In the genomic region with DNA sequence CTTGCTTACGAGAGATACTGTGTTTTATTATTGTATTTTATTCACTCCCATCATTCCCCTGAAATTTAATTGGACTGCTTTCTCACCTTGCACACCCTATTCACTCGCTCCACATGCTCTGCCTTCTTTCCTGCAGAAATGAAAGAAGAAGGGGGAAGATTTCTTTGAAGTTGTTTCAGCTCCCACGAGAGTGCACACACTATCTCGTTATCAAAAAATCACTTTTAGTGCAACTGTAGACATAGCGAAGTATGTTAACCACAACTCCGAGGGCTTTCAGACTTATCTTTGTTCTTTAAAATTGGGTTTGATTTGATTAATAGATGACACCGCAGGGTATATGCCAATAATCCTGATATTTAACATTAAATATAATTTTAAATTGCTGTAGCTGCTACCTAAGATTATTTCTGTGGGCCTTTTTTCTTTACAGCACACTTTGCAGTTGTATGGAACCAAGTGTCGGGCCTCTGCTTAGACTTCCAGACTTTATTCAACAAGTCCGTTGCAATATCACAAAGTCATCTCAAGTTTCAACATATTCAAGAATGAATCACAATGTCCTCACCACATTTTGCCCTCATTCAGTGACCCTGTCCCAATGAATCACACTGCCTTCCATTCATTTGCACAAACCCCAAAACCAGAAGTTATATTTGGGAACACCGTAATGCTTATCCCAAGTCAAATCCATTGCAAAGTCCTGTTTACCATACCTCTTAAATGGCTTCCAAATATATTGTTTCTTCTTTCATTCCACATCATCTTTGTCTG, we compare ENCODE assay signal across 15 cellular contexts.
A peak's percentile ranks its signal among the peaks of the same experiment; 100 is the strongest.
DNase-seq lines count a peak whose midpoint lies in the region; ATAC-seq and TF ChIP-seq lines count a peak whose summit lies in the region.
"Had no signal": no experiment of that assay in that cellular context is flagged by ENCODE, and none has a peak within 500 bp of the region (broad histone marks: within the 10 kb centered on the region; RNA-seq: fewer than 3 reads in every experiment).

No MANE protein-coding gene starts in this region.

- ATAC-seq in thoracic aorta (ENCODE audit: insufficient number of reproducible peaks, low FRiP score, low read depth) (peak; percentile 73), HG02870 (IDR thresholded peaks at IDR 0.05; ENCODE audit: unreplicated experiment) (no peak)
- ATAC-seq: natural killer cell treated with Interleukin-12 subunit alpha and Interleukin-12 subunit beta and Interleukin-15 and Interleukin-18, amount 100 ng/mL, for 72 hours had no signal

- H3K4me3 ChIP-seq in SJSA1 (no peak overlapping the region), thoracic aorta (no peak overlapping the region)
- H3K4me3 ChIP-seq: stomach had no signal

- intact Hi-C loops in posterior cingulate gyrus (cut with DNase I), result no loop called here

- no peak for TF ChIP-seq CTCF in thoracic aorta (IDR thresholded peaks at IDR 0.05)

- no peaks in the 10 kb centered on the region for H3K36me3 ChIP-seq in SJSA1
- no peaks in the 10 kb centered on the region for H3K36me3 ChIP-seq in thoracic aorta
- H3K36me3 ChIP-seq: stomach had no signal

- peak; percentile 18 for DNase-seq in NOMO-1 treated with DMSO at 0.1 percent for 48 hours (lab: John Stamatoyannopoulos, UW; ENCODE audit: unreplicated experiment)
- DNase-seq in NOMO-1 treated with dmso at 0.1 percent for 144 hours (lab: John Stamatoyannopoulos, UW; ENCODE audit: unreplicated experiment), result no peak
- peak; percentile 67 to 85 for DNase-seq in SJSA1 (ENCODE audit: low read depth in 1 of 2, low spot score in 2 of 2)
- DNase-seq in fibroblast of peridontal ligament (ENCODE audit: extremely low read depth), result peak; percentile 99
- no peak for DNase-seq in thoracic aorta (ENCODE audit: low spot score)
- DNase-seq in HUDEP-2 (lab: John Stamatoyannopoulos, UW; ENCODE audit: unreplicated experiment in 76 of 76), result no peak
- no peak for DNase-seq in posterior cingulate gyrus
- DNase-seq: activated CD4-positive, CD25-positive, alpha-beta regulatory T cell; immature natural killer cell; NCI-H146; stimulated activated CD4-positive, alpha-beta T cell treated with anti-CD3 and anti-CD28 coated beads, Interleukin-1b, Interleukin-23, amount 100 ng/mL, for 48 hours; stomach had no signal

- H3K27me3 ChIP-seq in SJSA1 (replicated peaks) (no peaks in the 10 kb centered on the region), thoracic aorta (replicated peaks; ENCODE audit: insufficient read depth) (no peaks in the 10 kb centered on the region)
- H3K27me3 ChIP-seq: stomach had no signal

- H3K4me1 ChIP-seq in SJSA1 (replicated peaks) (peaks cover 16% of the 10 kb centered on the region), thoracic aorta (ENCODE audit: control insufficient read depth in 1 of 2, low read depth in 2 of 2) (no peaks in the 10 kb centered on the region)

- H3K27ac ChIP-seq in SJSA1, result peak overlapping the region; percentile 29
- no peak overlapping the region for H3K27ac ChIP-seq in thoracic aorta
- H3K27ac ChIP-seq: 22Rv1, stomach had no signal

- H3K9me3 ChIP-seq in SJSA1 (replicated peaks) (no peaks in the 10 kb centered on the region), thoracic aorta (no peaks in the 10 kb centered on the region)

Comparison
In these comparisons a context has a peak if more than half of its experiments do, and no peak if none do; other contexts are left out.
1. DNase-seq: peak in NOMO-1 treated with DMSO at 0.1 percent for 48 hours (single experiment), SJSA1 (2 of 2) and fibroblast of peridontal ligament (single experiment); none in NOMO-1 treated with dmso at 0.1 percent for 144 hours (single experiment), thoracic aorta (single experiment), HUDEP-2 (0 of 76) and posterior cingulate gyrus (0 of 10).